In the genomic region with DNA sequence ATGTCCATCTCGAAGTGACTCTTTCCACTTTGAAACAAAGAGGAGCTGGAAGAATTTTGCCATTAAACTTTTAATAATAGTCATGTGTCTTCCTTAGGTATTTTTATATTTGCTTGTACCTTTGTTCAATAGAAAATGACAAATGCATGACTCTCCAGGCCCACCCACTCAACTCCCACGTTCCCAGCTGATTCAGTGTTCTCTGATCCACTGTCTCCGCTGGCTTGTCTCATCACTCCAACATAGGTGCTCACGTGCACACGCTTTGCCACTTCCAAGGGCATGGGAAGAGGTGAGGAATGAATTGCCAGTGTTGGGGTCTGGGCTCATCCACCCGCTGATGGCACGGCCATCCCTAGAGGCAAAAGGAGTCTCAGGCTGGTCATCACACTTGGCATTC, we compare ENCODE assay signal across 10 cellular contexts.
"Had no signal": no experiment of that assay in that cellular context is flagged by ENCODE, and none has a peak within 500 bp of the region (broad histone marks: within the 10 kb centered on the region; RNA-seq: fewer than 3 reads in every experiment).

No MANE protein-coding gene starts in this region.

- ATAC-seq: pancreas had no signal

- DNase-seq: activated naive CD4-positive, alpha-beta T cell; brain microvascular endothelial cell; dermis blood vessel endothelial cell; pancreas; SHP77 treated with DMSO at 0.1 percent for 48 hours; T-helper 2 cell had no signal

- H3K4me3 ChIP-seq: pancreas, thoracic aorta had no signal

- H3K4me3 Mint-ChIP-seq: activated T-helper 1 cell treated with anti-CD3 and anti-CD28 coated beads, Interleukin-12 subunit alpha, Interleukin-12 subunit beta, Interleukin-2, Interleukin-4 antibody, amounts not matched to agents 30 ng/mL and 10 ng/mL and 1 ng/mL, durations not matched to agents 14 hours and 24 hours and 36 hours; neural crest cell; stimulated activated naive CD8-positive, alpha-beta T cell treated with anti-CD3 and anti-CD28 coated beads, Interleukin-15, Interleukin-2, amounts not matched to agents 100 ng/mL and 50 ng/mL, for 24 hours had no signal

- H3K27me3 ChIP-seq: brain microvascular endothelial cell, pancreas had no signal

- H3K9me3 ChIP-seq: pancreas, thoracic aorta had no signal

- H3K9me3 Mint-ChIP-seq: activated T-helper 1 cell treated with anti-CD3 and anti-CD28 coated beads, Interleukin-12 subunit alpha, Interleukin-12 subunit beta, Interleukin-2, Interleukin-4 antibody, amounts not matched to agents 30 ng/mL and 10 ng/mL and 1 ng/mL, durations not matched to agents 14 hours and 24 hours and 36 hours; neural crest cell; stimulated activated naive CD8-positive, alpha-beta T cell treated with anti-CD3 and anti-CD28 coated beads, Interleukin-15, Interleukin-2, amounts not matched to agents 100 ng/mL and 50 ng/mL, for 24 hours had no signal

- H3K36me3 ChIP-seq: brain microvascular endothelial cell, pancreas, thoracic aorta had no signal

- H3K27ac ChIP-seq: brain microvascular endothelial cell, pancreas, thoracic aorta had no signal

- H3K27ac Mint-ChIP-seq: activated T-helper 1 cell treated with anti-CD3 and anti-CD28 coated beads, Interleukin-12 subunit alpha, Interleukin-12 subunit beta, Interleukin-2, Interleukin-4 antibody, amounts not matched to agents 30 ng/mL and 10 ng/mL and 1 ng/mL, durations not matched to agents 14 hours and 24 hours and 36 hours; stimulated activated naive CD8-positive, alpha-beta T cell treated with anti-CD3 and anti-CD28 coated beads, Interleukin-15, Interleukin-2, amounts not matched to agents 100 ng/mL and 50 ng/mL, for 24 hours had no signal

- H3K4me1 ChIP-seq: pancreas had no signal

- H3K4me1 Mint-ChIP-seq: neural crest cell had no signal

- H3K27me3 Mint-ChIP-seq: stimulated activated naive CD8-positive, alpha-beta T cell treated with anti-CD3 and anti-CD28 coated beads, Interleukin-15, Interleukin-2, amounts not matched to agents 100 ng/mL and 50 ng/mL, for 24 hours had no signal
